ENCODE assay signal across 13 cellular contexts in genomic region chr21:42258885-42259407, GRCh38. TPM values are rescaled to one million over a fixed set of nuclear protein-coding genes. Genes with fewer than 3 reads are reported as not detected.
DNase-seq lines count a peak whose midpoint lies in the region; ATAC-seq and TF ChIP-seq lines count a peak whose summit lies in the region.
"Had no signal": no experiment of that assay in that cellular context is flagged by ENCODE, and none has a peak within 500 bp of the region (broad histone marks: within the 10 kb centered on the region; RNA-seq: fewer than 3 reads in every experiment).

No MANE protein-coding gene starts in this region.

- CTCF ChIA-PET in PC-3 (lab: Charles Lee) = interaction anchor here (0.6 to 1.2 kb wide), 7 partner anchors 10 to 138 kb away, joined by 3 to 13 read pairs (median 6); no protein-coding TSS in a partner anchor
- CTCF ChIA-PET in CD8-positive, alpha-beta memory T cell (lab: Charles Lee) = interaction anchor here (0.8 to 6.4 kb wide), 39 partner anchors 9 to 193 kb away, joined by 3 to 106 read pairs (median 6); no protein-coding TSS in a partner anchor

- no peaks in the 10 kb centered on the region for H3K79me2 ChIP-seq in PC-3 (ENCODE audit: low read length)
- H3K79me2 ChIP-seq: hepatocyte had no signal

- H3K4me3 Mint-ChIP-seq in CD8-positive, alpha-beta memory T cell = no peak overlapping the region
- H3K4me3 Mint-ChIP-seq: activated naive CD8-positive, alpha-beta T cell treated with anti-CD3 and anti-CD28 coated beads, Interleukin-2, amount 50 U/mL, for 24 hours; naive thymus-derived CD4-positive, alpha-beta T cell had no signal

- no peaks in the 10 kb centered on the region for H3K27me3 Mint-ChIP-seq in CD8-positive, alpha-beta memory T cell
- H3K27me3 Mint-ChIP-seq: activated naive CD8-positive, alpha-beta T cell treated with anti-CD3 and anti-CD28 coated beads, Interleukin-2, amount 50 U/mL, for 24 hours had no signal

- H3K9ac ChIP-seq in PC-3 (ENCODE audit: low read length) = no peak overlapping the region
- peak overlapping the region in 2 of 3 donors; percentile 37 to 66 for H3K9ac ChIP-seq in skeletal muscle tissue (ENCODE audit: low read depth in 1 of 3, low read length in 3 of 3)

- H3K36me3 ChIP-seq in PC-3 (ENCODE audit: low read depth, low read length) = no peaks in the 10 kb centered on the region
- H3K36me3 ChIP-seq in skeletal muscle tissue (ENCODE audit: control insufficient read depth in 3 of 3, insufficient read depth in 3 of 3, low read length in 3 of 3) = peaks cover 0 to 5% (median 3%) of the 10 kb centered on the region in 3 donors
- H3K36me3 ChIP-seq in CD8-positive, alpha-beta memory T cell (ENCODE audit: insufficient read depth, low read length) = no peaks in the 10 kb centered on the region
- H3K36me3 ChIP-seq: esophagus squamous epithelium had no signal

- H3F3A ChIP-seq in PC-3 (ENCODE audit: low read length, unreplicated experiment) = no peaks in the 10 kb centered on the region

- no peaks in the 10 kb centered on the region for H4K20me1 ChIP-seq in PC-3 (ENCODE audit: low read length)

- no peak for ATAC-seq in PC-3

- H3K27ac Mint-ChIP-seq in CD8-positive, alpha-beta memory T cell = peak overlapping the region in 2 of 8 donors; percentile 60 to 77
- H3K27ac Mint-ChIP-seq: activated naive CD8-positive, alpha-beta T cell treated with anti-CD3 and anti-CD28 coated beads, Interleukin-2, amount 50 U/mL, for 24 hours had no signal

- no peaks in the 10 kb centered on the region for H3K9me3 ChIP-seq in PC-3 (ENCODE audit: low read length)
- no peaks in the 10 kb centered on the region for H3K9me3 ChIP-seq in skeletal muscle tissue (ENCODE audit: control insufficient read depth in 3 of 3, low read length in 3 of 3)
- no peaks in the 10 kb centered on the region for H3K9me3 ChIP-seq in CD8-positive, alpha-beta memory T cell (ENCODE audit: low read length)
- H3K9me3 ChIP-seq: esophagus squamous epithelium had no signal

- DNase-seq in DMS 273 (lab: John Stamatoyannopoulos, UW; ENCODE audit: unreplicated experiment) = peak; percentile 20
- DNase-seq in DMS 273 treated with DMSO at 0.1 percent for 48 hours (lab: John Stamatoyannopoulos, UW) = no peak
- no peak for DNase-seq in PC-3
- peak in 40 of 42 donors; percentile 45 to 85 (median 70) for DNase-seq in head of caudate nucleus
- DNase-seq in Kasumi-1 (lab: John Stamatoyannopoulos, UW) = no peak
- DNase-seq in SIG-M5 (lab: John Stamatoyannopoulos, UW) = no peak
- no peak for DNase-seq in CD8-positive, alpha-beta memory T cell
- DNase-seq: cortex of kidney had no signal

- no TSS peak for BruUV-seq in PC-3 (replicated peaks; lab: Mats Ljungman, UMichigan)

- intact Hi-C loops in PC-3 (cut with micrococcal nuclease) = loop anchor here (1.0 kb wide), 2 partner anchors 95 to 114 kb away; no protein-coding TSS in a partner anchor
- intact Hi-C loops in head of caudate nucleus (cut with DNase I) = no loop called here

- H3K27ac ChIP-seq in PC-3 (ENCODE audit: low read length) (no peak overlapping the region), skeletal muscle tissue (ENCODE audit: low read depth, low read length) (peak overlapping the region; percentile 33)
- H3K27ac ChIP-seq in CD8-positive, alpha-beta memory T cell (ENCODE audit: low read depth, low read length) = no peak overlapping the region
- H3K27ac ChIP-seq: esophagus squamous epithelium, hepatocyte had no signal

- no peaks in the 10 kb centered on the region for H3K9me2 ChIP-seq in PC-3 (replicated peaks; ENCODE audit: low read length)

- no peaks in the 10 kb centered on the region; the same call in 1 of the 2 replicates for H3K27me3 ChIP-seq in PC-3 (ENCODE audit: low read length)
- H3K27me3 ChIP-seq in skeletal muscle tissue (ENCODE audit: control insufficient read depth in 3 of 3, insufficient read depth in 3 of 3, low read length in 3 of 3) = no peaks in the 10 kb centered on the region
- H3K27me3 ChIP-seq in CD8-positive, alpha-beta memory T cell (ENCODE audit: insufficient read depth, low read length, poor library complexity, severe bottlenecking) = no peaks in the 10 kb centered on the region
- H3K27me3 ChIP-seq: hepatocyte had no signal

- POLR2A ChIA-PET in PC-3 (lab: Charles Lee; ENCODE audit: unreplicated experiment) = no interaction called here
- POLR2A ChIA-PET in CD8-positive, alpha-beta memory T cell (lab: Charles Lee) = interaction anchor here (0.6 kb wide), 1 partner anchor 26 kb away, joined by 3 read pairs; no protein-coding TSS in a partner anchor

- peaks cover 18 to 31% (median 24%) of the 10 kb centered on the region in 3 donors for H3K4me1 Mint-ChIP-seq in CD8-positive, alpha-beta memory T cell

- no peak overlapping the region for H2AFZ ChIP-seq in PC-3 (ENCODE audit: low read length)
- H2AFZ ChIP-seq: hepatocyte had no signal

- TF ChIP-seq CTCF in PC-3 (conservative IDR thresholded peaks at IDR 0.05; ENCODE audit: low read depth, low read length) = peak; percentile 18; the same call in 1 of the 2 replicates

- H3K4me1 ChIP-seq in PC-3 (ENCODE audit: insufficient read depth, low read length) (peaks cover 14% of the 10 kb centered on the region), skeletal muscle tissue (ENCODE audit: control insufficient read depth in 3 of 3, insufficient read depth in 3 of 3, low read length in 3 of 3) (peaks cover 70 to 90% (median 78%) of the 10 kb centered on the region in 3 donors)
- H3K4me1 ChIP-seq in CD8-positive, alpha-beta memory T cell (ENCODE audit: insufficient read depth, low read length) = peaks cover 5% of the 10 kb centered on the region

- H3K36me3 Mint-ChIP-seq in CD8-positive, alpha-beta memory T cell = peaks cover 0 to 7% (median 0%) of the 10 kb centered on the region in 3 donors

- no peaks in the 10 kb centered on the region for H3K9me3 Mint-ChIP-seq in CD8-positive, alpha-beta memory T cell
- H3K9me3 Mint-ChIP-seq: activated naive CD8-positive, alpha-beta T cell treated with anti-CD3 and anti-CD28 coated beads, Interleukin-2, amount 50 U/mL, for 24 hours; naive thymus-derived CD4-positive, alpha-beta T cell had no signal

- no peak overlapping the region for H3K4me3 ChIP-seq in PC-3 (ENCODE audit: low read length)
- H3K4me3 ChIP-seq in skeletal muscle tissue (ENCODE audit: low read length in 3 of 3) = peak overlapping the region in 1 of 3 donors; percentile 19
- H3K4me3 ChIP-seq in CD8-positive, alpha-beta memory T cell (ENCODE audit: low read length) = no peak overlapping the region
- H3K4me3 ChIP-seq: esophagus squamous epithelium, hepatocyte had no signal

- H3K4me2 ChIP-seq in PC-3 (ENCODE audit: low read length) = no peak overlapping the region
- H3K4me2 ChIP-seq: hepatocyte had no signal

RNA-seq across cellular contexts. Expression of gene ABCG1, which starts 40.0 kb away (rescaled TPM):
- total RNA-seq in PC-3 (2014; rRNA removed) (0.66 and 2.0 TPM in 2 replicates), skeletal muscle tissue (20.4 TPM)
- total RNA-seq in CD8-positive, alpha-beta memory T cell = 1 to 10 TPM; 3.7 to 3.8 TPM
- polyA plus RNA-seq in CD8-positive, alpha-beta memory T cell = 15.7 TPM

RNA-seq across cellular contexts. Expression of gene TFF3, which starts 56.3 kb away (rescaled TPM):
- total RNA-seq in PC-3 (2014; rRNA removed) (2.8 and 9.1 TPM in 2 replicates), skeletal muscle tissue (5.2 TPM)
- total RNA-seq in CD8-positive, alpha-beta memory T cell = not detected
- not detected for polyA plus RNA-seq in CD8-positive, alpha-beta memory T cell
- total RNA-seq: naive thymus-derived CD4-positive, alpha-beta T cell had no signal
- polyA plus RNA-seq: naive thymus-derived CD4-positive, alpha-beta T cell had no signal

Comparison
In these comparisons a context has a peak if more than half of its experiments do, and no peak if none do; other contexts are left out.
1. DNase-seq: peak in DMS 273 (single experiment) and head of caudate nucleus (40 of 42); none in DMS 273 treated with DMSO at 0.1 percent for 48 hours (single experiment), PC-3 (single experiment), Kasumi-1 (0 of 2), SIG-M5 (single experiment) and CD8-positive, alpha-beta memory T cell (0 of 5).